Comparison of ENCODE assay signal across 9 cellular contexts in genomic region chr7:39414669-39415035, GRCh38.
DNase-seq lines count a peak whose midpoint lies in the region; ATAC-seq and TF ChIP-seq lines count a peak whose summit lies in the region.
"Had no signal": no experiment of that assay in that cellular context is flagged by ENCODE, and none has a peak within 500 bp of the region (broad histone marks: within the 10 kb centered on the region; RNA-seq: fewer than 3 reads in every experiment).

No MANE protein-coding gene starts in this region.

- H3K4me1 ChIP-seq in SJSA1 (replicated peaks): peaks cover 3% of the 10 kb centered on the region; the same call in 1 of the 2 replicates
- H3K4me1 ChIP-seq in psoas muscle: peaks cover 6% of the 10 kb centered on the region
- no peaks in the 10 kb centered on the region for H3K4me1 ChIP-seq in PC-9 (replicated peaks; ENCODE audit: insufficient read depth)

- H3K4me3 ChIP-seq in GM08714 (ENCODE audit: low read length) (peak overlapping the region; percentile 68), SJSA1 (peak overlapping the region; percentile 46), fibroblast of mammary gland (ENCODE audit: control insufficient read depth, low read depth, low read length) (peak overlapping the region; percentile 54), psoas muscle (peak overlapping the region; percentile 66), PC-9 (no peak overlapping the region)

- H3K4me2 ChIP-seq in PC-9: no peak overlapping the region

- DNase-seq in SJSA1 (ENCODE audit: low read depth in 1 of 2, low spot score in 2 of 2): peak in 1 of 2 experiments; percentile 9
- DNase-seq in fibroblast of mammary gland (ENCODE audit: low read depth): no peak
- DNase-seq in psoas muscle: no peak
- no peak for DNase-seq in GM10266 (ENCODE audit: extremely low spot score)
- no peak for DNase-seq in PC-9
- DNase-seq: NCI-H524 treated with DMSO at 0.1 percent for 48 hours had no signal

- TF ChIP-seq CTCF in fibroblast of mammary gland (conservative IDR thresholded peaks at IDR 0.05; ENCODE audit: control insufficient read depth, insufficient read depth, low read depth, low read length): no peak
- TF ChIP-seq CTCF in psoas muscle (IDR thresholded peaks at IDR 0.05): no peak
- TF ChIP-seq CTCF in GM10266 (IDR thresholded peaks at IDR 0.05; ENCODE audit: control insufficient read depth, insufficient read depth, low read depth, missing control alignments): no peak
- TF ChIP-seq CTCF in PC-9 (conservative IDR thresholded peaks at IDR 0.05): no peak

- no peaks in the 10 kb centered on the region for H3K79me2 ChIP-seq in PC-9 (ENCODE audit: low read depth)

- BruUV-seq in PC-9 (replicated peaks; lab: Mats Ljungman, UMichigan): no TSS peak

- 6 to 10% (median 7%) methylated on average over 4 to 8 of the region's 8 CpGs for WGBS in psoas muscle, 3 donors

- H3K27ac ChIP-seq in SJSA1: no peak overlapping the region
- H3K27ac ChIP-seq in psoas muscle: no peak overlapping the region
- no peak overlapping the region for H3K27ac ChIP-seq in PC-9

- intact Hi-C loops in psoas muscle (cut with DNase I): no loop called here
- intact Hi-C loops in PC-9 (cut with micrococcal nuclease; ENCODE audit: unreplicated experiment): no loop called here

- no peaks in the 10 kb centered on the region for H3K9me2 ChIP-seq in PC-9 (ENCODE audit: insufficient read depth)

- POLR2A ChIA-PET in PC-9 (lab: Charles Lee; ENCODE audit: unreplicated experiment): interaction anchor here (0.6 kb wide), 1 partner anchor 530 kb away, joined by 4 read pairs; no protein-coding TSS in a partner anchor

- no peaks in the 10 kb centered on the region for H4K20me1 ChIP-seq in PC-9 (ENCODE audit: insufficient read depth)

- CTCF ChIA-PET in PC-9 (lab: Charles Lee): no interaction called here

- ATAC-seq in psoas muscle (no peak), HG02678 (IDR thresholded peaks at IDR 0.05; ENCODE audit: unreplicated experiment) (no peak), HG02623 (IDR thresholded peaks at IDR 0.05; ENCODE audit: unreplicated experiment) (no peak)

- no peak overlapping the region for H2AFZ ChIP-seq in PC-9

- H3K9me3 ChIP-seq in SJSA1 (replicated peaks): no peaks in the 10 kb centered on the region; the same call in 1 of the 2 replicates
- no peaks in the 10 kb centered on the region for H3K9me3 ChIP-seq in psoas muscle
- H3K9me3 ChIP-seq in PC-9 (ENCODE audit: insufficient read depth, low read depth): no peaks in the 10 kb centered on the region

- no peaks in the 10 kb centered on the region for H3F3A ChIP-seq in PC-9 (ENCODE audit: insufficient read depth, low read depth)

- H3K36me3 ChIP-seq in SJSA1: no peaks in the 10 kb centered on the region
- no peaks in the 10 kb centered on the region for H3K36me3 ChIP-seq in psoas muscle (ENCODE audit: insufficient read depth in 1 of 2, low read depth in 1 of 2)
- H3K36me3 ChIP-seq in PC-9 (ENCODE audit: low read depth): no peaks in the 10 kb centered on the region

- no peaks in the 10 kb centered on the region for H3K27me3 ChIP-seq in SJSA1 (replicated peaks)
- H3K27me3 ChIP-seq in psoas muscle (ENCODE audit: insufficient read depth in 3 of 3, low read length in 2 of 3): peaks cover 0 to 34% (median 2%) of the 10 kb centered on the region in 3 donors
- H3K27me3 ChIP-seq in PC-9 (ENCODE audit: insufficient read depth, low read depth): peaks cover 58% of the 10 kb centered on the region
